In genomic region chr4:89860971-89861370, GRCh38 we compare ENCODE assay signal across 24 cellular contexts. TPM values are rescaled to one million over a fixed set of nuclear protein-coding genes. Genes with fewer than 3 reads are reported as not detected.
"Had no signal": no experiment of that assay in that cellular context is flagged by ENCODE, and none has a peak within 500 bp of the region (broad histone marks: within the 10 kb centered on the region; RNA-seq: fewer than 3 reads in every experiment).

No MANE protein-coding gene starts in this region.

- H3K9me3 ChIP-seq: ovary, right atrium auricular region, right lobe of liver, transverse colon, upper lobe of left lung, vagina had no signal

- H3K27ac Mint-ChIP-seq: naive thymus-derived CD8-positive, alpha-beta T cell; nephron; progenitor cell of endocrine pancreas; stimulated activated memory B cell treated with anti-CD40 and anti-IgM and Interleukin-4, amounts not matched to agents 10 μg/mL and 1 μg/mL and 100 μg/mL, for 72 hours had no signal

- H3K4me2 ChIP-seq: smooth muscle cell had no signal

- H3K4me1 Mint-ChIP-seq: nephron; stimulated activated memory B cell treated with anti-CD40 and anti-IgM and Interleukin-4, amounts not matched to agents 10 μg/mL and 1 μg/mL and 100 μg/mL, for 72 hours; stimulated activated naive CD8-positive, alpha-beta T cell treated with anti-CD3 and anti-CD28 coated beads, Interleukin-15, amount 100 ng/mL, for 72 hours had no signal

- H3K4me3 Mint-ChIP-seq: naive thymus-derived CD8-positive, alpha-beta T cell; nephron; neural crest cell; stimulated activated memory B cell treated with anti-CD40 and anti-IgM and Interleukin-4, amounts not matched to agents 10 μg/mL and 1 μg/mL and 100 μg/mL, for 72 hours; stimulated activated naive CD8-positive, alpha-beta T cell treated with anti-CD3 and anti-CD28 coated beads, Interleukin-15, amount 100 ng/mL, for 72 hours had no signal

- H3K27ac ChIP-seq: left ventricle myocardium inferior, ovary, right atrium auricular region, right lobe of liver, transverse colon, upper lobe of left lung, vagina had no signal

- H3K4me1 ChIP-seq: left ventricle myocardium inferior, right atrium auricular region, right lobe of liver, transverse colon, upper lobe of left lung, vagina had no signal

- H3K27me3 ChIP-seq: ovary, right atrium auricular region, right lobe of liver, transverse colon, upper lobe of left lung, vagina had no signal

- H3K36me3 Mint-ChIP-seq: stimulated activated memory B cell treated with anti-CD40 and anti-IgM and Interleukin-4, amounts not matched to agents 10 μg/mL and 1 μg/mL and 100 μg/mL, for 72 hours had no signal

- DNase-seq: hypothalamus; islet precursor cell; left ventricle myocardium inferior; naive thymus-derived CD8-positive, alpha-beta T cell; ovary; right lobe of liver; stimulated activated CD4-positive, alpha-beta T cell treated with anti-CD3 and anti-CD28 coated beads, Interleukin-1b, Interleukin-23, amount 100 ng/mL, for 48 hours; stimulated activated CD4-positive, alpha-beta T cell treated with anti-CD3 and anti-CD28 coated beads, Interleukin-2, amount 100 ng/mL, for 48 hours; stimulated activated CD4-positive, alpha-beta T cell treated with anti-CD3 and anti-CD28 coated beads, Interleukin-4, amount 100 ng/mL, for 4 hours; stimulated activated CD8-positive, alpha-beta memory T cell treated with anti-CD3 and anti-CD28 coated beads, Interleukin-4, amount 100 ng/mL, for 48 hours; stimulated activated naive CD4-positive, alpha-beta T cell treated with Interleukin-2 at 50 U/mL for 16 hours; stimulated activated naive CD8-positive, alpha-beta T cell treated with anti-CD3 and anti-CD28 coated beads, Interleukin-15, amount 100 ng/mL, for 72 hours; substantia nigra; transverse colon; upper lobe of left lung had no signal

- H3K36me3 ChIP-seq: left ventricle myocardium inferior, ovary, right atrium auricular region, right lobe of liver, transverse colon, upper lobe of left lung, vagina had no signal

- H3K4me3 ChIP-seq: left ventricle myocardium inferior, lung, ovary, right atrium auricular region, right lobe of liver, smooth muscle cell, transverse colon, upper lobe of left lung, vagina had no signal

- H3K27me3 Mint-ChIP-seq: progenitor cell of endocrine pancreas had no signal

RNA-seq across cellular contexts. Expression of gene SNCA, which starts 24.0 kb away (rescaled TPM):
- total RNA-seq: naive thymus-derived CD8-positive, alpha-beta T cell had no signal

RNA-seq across cellular contexts. Expression of gene MMRN1, which starts 33.7 kb away (rescaled TPM):
- total RNA-seq: kidney epithelial cell had no signal
